ENCODE assay signal across 10 cellular contexts in the genomic region with DNA sequence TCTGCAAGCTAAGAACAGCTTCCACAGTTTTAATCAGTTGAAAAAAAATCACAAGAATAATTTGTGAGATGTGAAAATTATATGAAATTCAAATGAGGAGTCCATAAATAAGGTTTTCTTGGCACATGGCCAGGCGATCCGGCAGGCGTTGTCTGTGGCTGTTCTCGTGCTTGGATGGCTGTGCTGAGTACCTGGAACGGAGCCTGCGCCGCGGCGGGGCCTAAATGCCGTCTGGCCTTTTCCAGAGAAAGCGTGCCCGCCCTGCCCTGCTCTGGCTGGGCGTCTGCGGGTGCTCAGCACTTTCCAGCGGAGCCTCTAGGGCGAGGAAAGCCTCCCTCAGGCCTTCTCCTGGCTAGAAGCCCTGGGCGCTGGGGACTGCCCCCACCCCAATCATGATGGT. TPM values are rescaled to one million over a fixed set of nuclear protein-coding genes. Genes with fewer than 3 reads are reported as not detected.
DNase-seq lines count a peak whose midpoint lies in the region; ATAC-seq and TF ChIP-seq lines count a peak whose summit lies in the region.
"Had no signal": no experiment of that assay in that cellular context is flagged by ENCODE, and none has a peak within 500 bp of the region (broad histone marks: within the 10 kb centered on the region; RNA-seq: fewer than 3 reads in every experiment).

No MANE protein-coding gene starts in this region.

- H3K4me1 ChIP-seq in breast epithelium = peaks cover 24 to 36% of the 10 kb centered on the region in 2 donors
- peaks cover 44% of the 10 kb centered on the region for H3K4me1 ChIP-seq in vagina

- H3K9me3 Mint-ChIP-seq in activated T-cell treated with anti-CD3 and anti-CD28 coated beads, Interleukin-2, amount 50 U/mL, for 4 hours = no peaks in the 10 kb centered on the region
- H3K9me3 Mint-ChIP-seq: activated CD8-positive, alpha-beta T cell treated with anti-CD3 and anti-CD28 coated beads for 36 hours had no signal

- H3K36me3 ChIP-seq in breast epithelium (peaks cover 5% of the 10 kb centered on the region), vagina (peaks cover 0 to 33% of the 10 kb centered on the region in 2 donors)

- TF ChIP-seq POLR2A in breast epithelium (IDR thresholded peaks at IDR 0.05) (no peak), lower leg skin (IDR thresholded peaks at IDR 0.05) (no peak), vagina (IDR thresholded peaks at IDR 0.05) (no peak)

- no peaks in the 10 kb centered on the region for H3K27me3 Mint-ChIP-seq in activated T-cell treated with anti-CD3 and anti-CD28 coated beads, Interleukin-2, amount 50 U/mL, for 4 hours (ENCODE audit: low read depth)
- H3K27me3 Mint-ChIP-seq: activated CD8-positive, alpha-beta T cell treated with anti-CD3 and anti-CD28 coated beads for 36 hours had no signal

- H3K4me3 Mint-ChIP-seq in activated T-cell treated with anti-CD3 and anti-CD28 coated beads, Interleukin-2, amount 50 U/mL, for 4 hours = no peak overlapping the region
- H3K4me3 Mint-ChIP-seq: activated CD8-positive, alpha-beta T cell treated with anti-CD3 and anti-CD28 coated beads for 36 hours had no signal

- no peaks in the 10 kb centered on the region for H3K36me3 Mint-ChIP-seq in activated T-cell treated with anti-CD3 and anti-CD28 coated beads, Interleukin-2, amount 50 U/mL, for 4 hours (ENCODE audit: insufficient read depth)

- peak overlapping the region; percentile 85 to 95 for H3K27ac ChIP-seq in breast epithelium
- H3K27ac ChIP-seq in vagina = peak overlapping the region; percentile 92

- TF ChIP-seq CTCF in breast epithelium (IDR thresholded peaks at IDR 0.05) (peak in 1 of 3 donors; percentile 13), lower leg skin (IDR thresholded peaks at IDR 0.05) (no peak), vagina (IDR thresholded peaks at IDR 0.05) (no peak)

- intact Hi-C loops in breast epithelium (cut with DNase I; ENCODE audit: low total_unique reads) (no loop called here), lower leg skin (cut with DNase I; ENCODE audit: low total_unique reads) (no loop called here), vagina (cut with DNase I) (no loop called here)

- no peaks in the 10 kb centered on the region for H3K9me3 ChIP-seq in breast epithelium
- no peaks in the 10 kb centered on the region for H3K9me3 ChIP-seq in vagina

- peak; percentile 51 for DNase-seq in activated effector memory CD4-positive, alpha-beta T cell treated with anti-CD3 and anti-CD28 coated beads, Interleukin-2, amount 50 U/mL, for 16 hours
- no peak for DNase-seq in activated effector memory CD4-positive, alpha-beta T cell treated with Interleukin-2 at 50 U/mL for 16 hours
- DNase-seq in breast epithelium (ENCODE audit: low spot score in 2 of 2) (peak; percentile 78 to 79), lower leg skin (ENCODE audit: low spot score in 2 of 2) (peak; percentile 83 to 97), vagina (ENCODE audit: extremely low spot score in 2 of 2) (no peak), GM19240 (ENCODE audit: insufficient read length, low spot score) (no peak), KG1 (lab: John Stamatoyannopoulos, UW) (no peak)
- DNase-seq in activated T-cell treated with anti-CD3 and anti-CD28 coated beads, Interleukin-2, amount 50 U/mL, for 4 hours = no peak
- DNase-seq: activated CD8-positive, alpha-beta T cell treated with anti-CD3 and anti-CD28 coated beads for 36 hours; NCI-H524 had no signal

- no peak for ATAC-seq in activated T-cell treated with anti-CD3 and anti-CD28 coated beads, Interleukin-2, amount 50 U/mL, for 4 hours
- ATAC-seq: activated CD8-positive, alpha-beta T cell treated with anti-CD3 and anti-CD28 coated beads for 36 hours had no signal

- H3K4me1 Mint-ChIP-seq in activated T-cell treated with anti-CD3 and anti-CD28 coated beads, Interleukin-2, amount 50 U/mL, for 4 hours (ENCODE audit: low read depth) = no peaks in the 10 kb centered on the region

- H3K4me3 ChIP-seq in breast epithelium = peak overlapping the region in 1 of 3 donors; percentile 45
- no peak overlapping the region for H3K4me3 ChIP-seq in lower leg skin (ENCODE audit: low read depth, poor library complexity, severe bottlenecking)
- no peak overlapping the region for H3K4me3 ChIP-seq in vagina

- 26 to 31% methylated on average over 17 of the region's 17 CpGs for WGBS in lower leg skin, 2 donors

- no peaks in the 10 kb centered on the region for H3K27me3 ChIP-seq in breast epithelium
- H3K27me3 ChIP-seq in vagina = no peaks in the 10 kb centered on the region

RNA-seq across cellular contexts. Expression of gene OSBPL5, which starts 41.8 kb away (rescaled TPM):
- total RNA-seq in breast epithelium = 10 to 100 TPM; 25.3 to 64.2 (median 27.8) TPM
- total RNA-seq in lower leg skin = 10 to 100 TPM; 39.0 to 77.4 (median 64.2) TPM
- 88.4 TPM for total RNA-seq in vagina
- 1 to 10 TPM; 2.7 to 5.0 (median 4.0) TPM for total RNA-seq in activated T-cell treated with anti-CD3 and anti-CD28 coated beads, Interleukin-2, amount 50 U/mL, for 4 hours

Comparison
In these comparisons a context has a peak if more than half of its experiments do, and no peak if none do; other contexts are left out.
1. DNase-seq: peak in activated effector memory CD4-positive, alpha-beta T cell treated with anti-CD3 and anti-CD28 coated beads, Interleukin-2, amount 50 U/mL, for 16 hours (single experiment), breast epithelium (2 of 2) and lower leg skin (2 of 2); none in activated effector memory CD4-positive, alpha-beta T cell treated with Interleukin-2 at 50 U/mL for 16 hours (single experiment), vagina (0 of 2), activated T-cell treated with anti-CD3 and anti-CD28 coated beads, Interleukin-2, amount 50 U/mL, for 4 hours (single experiment), GM19240 (single experiment) and KG1 (single experiment).
2. RNA of gene OSBPL5, which starts 41.8 kb away (total RNA-seq): 88.4 TPM in vagina (single experiment), 39.0 to 77.4 TPM in lower leg skin and 25.3 to 64.2 TPM in breast epithelium; 2.7 to 5.0 TPM in activated T-cell treated with anti-CD3 and anti-CD28 coated beads, Interleukin-2, amount 50 U/mL, for 4 hours; every median in the first group is over 4 times any median in the second.